In the genomic region with DNA sequence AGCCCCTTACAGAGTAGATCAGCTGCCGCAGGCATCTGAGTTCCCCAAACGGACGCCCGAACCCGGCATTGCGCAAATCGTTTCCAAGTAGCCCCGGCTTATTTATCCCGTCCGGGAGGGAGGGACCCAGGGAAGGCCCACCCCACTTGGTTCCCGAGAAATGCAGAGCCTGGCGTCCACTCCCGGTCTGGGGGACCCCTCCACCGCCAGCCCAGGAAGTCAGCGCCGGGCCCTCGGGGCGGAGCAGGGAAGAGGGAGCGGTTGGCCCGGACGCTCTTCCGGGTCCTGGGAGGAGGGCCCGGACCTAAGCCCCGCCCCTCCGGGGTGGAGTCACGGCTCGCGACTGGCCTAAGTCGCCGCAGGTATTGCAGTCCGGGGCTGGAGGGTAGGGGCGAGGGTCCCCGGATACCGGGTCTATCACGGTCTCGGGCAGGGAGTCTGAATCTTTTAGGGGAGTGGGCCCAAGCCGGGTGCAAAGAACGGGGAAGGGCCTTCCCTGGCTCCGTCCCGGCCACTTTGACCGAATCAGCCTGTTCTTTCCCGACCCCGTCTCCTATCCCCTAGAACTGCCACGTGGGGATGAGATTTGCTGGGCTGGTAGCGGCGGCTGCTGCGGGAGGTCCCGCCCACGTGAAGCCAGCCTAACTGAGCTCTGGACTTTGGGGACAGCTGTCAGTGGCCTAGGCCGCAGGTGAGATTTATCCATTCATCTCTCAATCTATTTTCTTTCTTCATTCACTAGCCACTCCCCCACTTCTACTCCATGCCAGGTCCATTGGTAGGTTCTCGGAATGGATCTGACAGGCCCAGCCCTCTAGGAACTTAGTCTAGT, we compare ENCODE assay signal across 1 cellular context.
TF ChIP-seq lines count a peak whose summit lies in the region.

A gene with protein sequence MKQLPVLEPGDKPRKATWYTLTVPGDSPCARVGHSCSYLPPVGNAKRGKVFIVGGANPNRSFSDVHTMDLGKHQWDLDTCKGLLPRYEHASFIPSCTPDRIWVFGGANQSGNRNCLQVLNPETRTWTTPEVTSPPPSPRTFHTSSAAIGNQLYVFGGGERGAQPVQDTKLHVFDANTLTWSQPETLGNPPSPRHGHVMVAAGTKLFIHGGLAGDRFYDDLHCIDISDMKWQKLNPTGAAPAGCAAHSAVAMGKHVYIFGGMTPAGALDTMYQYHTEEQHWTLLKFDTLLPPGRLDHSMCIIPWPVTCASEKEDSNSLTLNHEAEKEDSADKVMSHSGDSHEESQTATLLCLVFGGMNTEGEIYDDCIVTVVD (plus strand): TSS at position 327 of the 832 bp plus-strand sequence. CDS start 2,472 bp downstream, outside the sequence.

TF ChIP-seq in K562, 482 proteins besides CTCF, POLR2A, EP300 and RAD21 (continued from another document and continues in another):
- TF ChIP-seq YY1 (IDR thresholded peaks at IDR 0.05; ENCODE audit: borderline replicate concordance in 1 of 3, control insufficient read depth in 1 of 3, extremely low read depth in 1 of 3, insufficient read depth in 3 of 3, insufficient read length in 1 of 3, insufficient replicate concordance in 2 of 3, low read depth in 1 of 3, low read length in 2 of 3) (peak in 2 of 3 experiments; percentile 10 to 34), HDAC1 (IDR thresholded peaks at IDR 0.05) (peak in 1 of 2 experiments; percentile 98; a peak in 3 of 4 replicates), HNRNPH1 (optimal IDR thresholded peaks at IDR 0.05; ENCODE audit: low read depth, low read length) (no peak), KAT7 (CRISPR knock-in tag; IDR thresholded peaks at IDR 0.05; ENCODE audit: borderline replicate concordance) (no peak), PML (IDR thresholded peaks at IDR 0.05; ENCODE audit: low read length) (peak; percentile 65; the same call in 1 of the 2 replicates), GABPB1 (CRISPR knock-in tag; IDR thresholded peaks at IDR 0.05) (peak; percentile 67; the same call in 1 of the 2 replicates), ATF1 (CRISPR knock-in tag; IDR thresholded peaks at IDR 0.05) (no peak), ATF1 (tag; IDR thresholded peaks at IDR 0.05) (peak; percentile 49; the same call in 1 of the 2 replicates), HNRNPLL (IDR thresholded peaks at IDR 0.05; ENCODE audit: low read depth, low read length, poor library complexity, severe bottlenecking) (peak; percentile 53), POLR2H (tag; IDR thresholded peaks at IDR 0.05; ENCODE audit: low read depth) (peak; percentile 90), ZNF224 (CRISPR knock-in tag; IDR thresholded peaks at IDR 0.05) (no peak), ZNF589 (CRISPR knock-in tag; IDR thresholded peaks at IDR 0.05; ENCODE audit: low read depth) (no peak), HDGF (IDR thresholded peaks at IDR 0.05) (no peak), RCOR1 (IDR thresholded peaks at IDR 0.05; ENCODE audit: borderline replicate concordance in 1 of 2, low read depth in 2 of 2, low read length in 2 of 2) (0 out of 4 replicates have a peak, but pooled peaks of 1 of the 2 experiments have one; percentile 3), ZBED1 (IDR thresholded peaks at IDR 0.05) (no peak), KLF13 (tag; IDR thresholded peaks at IDR 0.05; ENCODE audit: borderline replicate concordance, low read depth) (0 out of 2 replicates have a peak, but pooled peaks have one; percentile 24), ZNF436 (CRISPR knock-in tag; IDR thresholded peaks at IDR 0.05) (no peak), ASH1L (IDR thresholded peaks at IDR 0.05; ENCODE audit: borderline replicate concordance, low read depth, partially characterized antibody) (no peak), NONO (IDR thresholded peaks at IDR 0.05; ENCODE audit: low read depth in 2 of 2, low read length in 1 of 2) (0 out of 4 replicates have a peak, but pooled peaks of 1 of the 2 experiments have one; percentile 5), RBBP5 (IDR thresholded peaks at IDR 0.05; ENCODE audit: borderline replicate concordance, insufficient read depth, low read length, poor library complexity, severe bottlenecking) (peak; percentile 77), NFIC (IDR thresholded peaks at IDR 0.05) (0 out of 2 replicates have a peak, but pooled peaks have one; percentile 10), SAP30 (IDR thresholded peaks at IDR 0.05; ENCODE audit: borderline replicate concordance, insufficient read depth, low read depth, low read length, poor library complexity, severe bottlenecking) (peak; percentile 92), CBX3 (IDR thresholded peaks at IDR 0.05; ENCODE audit: borderline replicate concordance in 1 of 2, low read length in 2 of 2) (no peak; a peak in 1 of 3 replicates), SMARCE1 (IDR thresholded peaks at IDR 0.05) (no peak), NFYB (IDR thresholded peaks at IDR 0.05; ENCODE audit: extremely low read depth, insufficient read length) (no peak), ZNF57 (CRISPR knock-in tag; IDR thresholded peaks at IDR 0.05) (no peak), SOX6 (IDR thresholded peaks at IDR 0.05) (0 out of 2 replicates have a peak, but pooled peaks have one; percentile 23), MBD2 (IDR thresholded peaks at IDR 0.05; ENCODE audit: borderline replicate concordance, low read depth) (no peak; the same call in 1 of the 2 replicates), ESRRA (IDR thresholded peaks at IDR 0.05; ENCODE audit: borderline replicate concordance, low read depth) (no peak), TRIM24 (IDR thresholded peaks at IDR 0.05) (no peak), ZNF274 (IDR thresholded peaks at IDR 0.05; ENCODE audit: borderline replicate concordance, low read depth, low read length) (no peak), ZNF79 (CRISPR knock-in tag; IDR thresholded peaks at IDR 0.05; ENCODE audit: low read depth) (no peak), STAG1 (CRISPR knock-in tag; IDR thresholded peaks at IDR 0.05; ENCODE audit: borderline replicate concordance) (no peak), RBM15 (IDR thresholded peaks at IDR 0.05; ENCODE audit: insufficient read depth, low read length) (no peak)
- TF ChIP-seq, protein P1, sequence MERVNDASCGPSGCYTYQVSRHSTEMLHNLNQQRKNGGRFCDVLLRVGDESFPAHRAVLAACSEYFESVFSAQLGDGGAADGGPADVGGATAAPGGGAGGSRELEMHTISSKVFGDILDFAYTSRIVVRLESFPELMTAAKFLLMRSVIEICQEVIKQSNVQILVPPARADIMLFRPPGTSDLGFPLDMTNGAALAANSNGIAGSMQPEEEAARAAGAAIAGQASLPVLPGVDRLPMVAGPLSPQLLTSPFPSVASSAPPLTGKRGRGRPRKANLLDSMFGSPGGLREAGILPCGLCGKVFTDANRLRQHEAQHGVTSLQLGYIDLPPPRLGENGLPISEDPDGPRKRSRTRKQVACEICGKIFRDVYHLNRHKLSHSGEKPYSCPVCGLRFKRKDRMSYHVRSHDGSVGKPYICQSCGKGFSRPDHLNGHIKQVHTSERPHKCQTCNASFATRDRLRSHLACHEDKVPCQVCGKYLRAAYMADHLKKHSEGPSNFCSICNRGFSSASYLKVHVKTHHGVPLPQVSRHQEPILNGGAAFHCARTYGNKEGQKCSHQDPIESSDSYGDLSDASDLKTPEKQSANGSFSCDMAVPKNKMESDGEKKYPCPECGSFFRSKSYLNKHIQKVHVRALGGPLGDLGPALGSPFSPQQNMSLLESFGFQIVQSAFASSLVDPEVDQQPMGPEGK (CRISPR knock-in tag; IDR thresholded peaks at IDR 0.05; ENCODE audit: borderline replicate concordance) = no peak
- TF ChIP-seq, protein P2, sequence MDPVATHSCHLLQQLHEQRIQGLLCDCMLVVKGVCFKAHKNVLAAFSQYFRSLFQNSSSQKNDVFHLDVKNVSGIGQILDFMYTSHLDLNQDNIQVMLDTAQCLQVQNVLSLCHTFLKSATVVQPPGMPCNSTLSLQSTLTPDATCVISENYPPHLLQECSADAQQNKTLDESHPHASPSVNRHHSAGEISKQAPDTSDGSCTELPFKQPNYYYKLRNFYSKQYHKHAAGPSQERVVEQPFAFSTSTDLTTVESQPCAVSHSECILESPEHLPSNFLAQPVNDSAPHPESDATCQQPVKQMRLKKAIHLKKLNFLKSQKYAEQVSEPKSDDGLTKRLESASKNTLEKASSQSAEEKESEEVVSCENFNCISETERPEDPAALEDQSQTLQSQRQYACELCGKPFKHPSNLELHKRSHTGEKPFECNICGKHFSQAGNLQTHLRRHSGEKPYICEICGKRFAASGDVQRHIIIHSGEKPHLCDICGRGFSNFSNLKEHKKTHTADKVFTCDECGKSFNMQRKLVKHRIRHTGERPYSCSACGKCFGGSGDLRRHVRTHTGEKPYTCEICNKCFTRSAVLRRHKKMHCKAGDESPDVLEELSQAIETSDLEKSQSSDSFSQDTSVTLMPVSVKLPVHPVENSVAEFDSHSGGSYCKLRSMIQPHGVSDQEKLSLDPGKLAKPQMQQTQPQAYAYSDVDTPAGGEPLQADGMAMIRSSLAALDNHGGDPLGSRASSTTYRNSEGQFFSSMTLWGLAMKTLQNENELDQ (CRISPR knock-in tag; IDR thresholded peaks at IDR 0.05; ENCODE audit: borderline replicate concordance) = no peak
- TF ChIP-seq, protein P3, sequence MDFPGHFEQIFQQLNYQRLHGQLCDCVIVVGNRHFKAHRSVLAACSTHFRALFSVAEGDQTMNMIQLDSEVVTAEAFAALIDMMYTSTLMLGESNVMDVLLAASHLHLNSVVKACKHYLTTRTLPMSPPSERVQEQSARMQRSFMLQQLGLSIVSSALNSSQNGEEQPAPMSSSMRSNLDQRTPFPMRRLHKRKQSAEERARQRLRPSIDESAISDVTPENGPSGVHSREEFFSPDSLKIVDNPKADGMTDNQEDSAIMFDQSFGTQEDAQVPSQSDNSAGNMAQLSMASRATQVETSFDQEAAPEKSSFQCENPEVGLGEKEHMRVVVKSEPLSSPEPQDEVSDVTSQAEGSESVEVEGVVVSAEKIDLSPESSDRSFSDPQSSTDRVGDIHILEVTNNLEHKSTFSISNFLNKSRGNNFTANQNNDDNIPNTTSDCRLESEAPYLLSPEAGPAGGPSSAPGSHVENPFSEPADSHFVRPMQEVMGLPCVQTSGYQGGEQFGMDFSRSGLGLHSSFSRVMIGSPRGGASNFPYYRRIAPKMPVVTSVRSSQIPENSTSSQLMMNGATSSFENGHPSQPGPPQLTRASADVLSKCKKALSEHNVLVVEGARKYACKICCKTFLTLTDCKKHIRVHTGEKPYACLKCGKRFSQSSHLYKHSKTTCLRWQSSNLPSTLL (IDR thresholded peaks at IDR 0.05) = no peak
- TF ChIP-seq, protein P4, sequence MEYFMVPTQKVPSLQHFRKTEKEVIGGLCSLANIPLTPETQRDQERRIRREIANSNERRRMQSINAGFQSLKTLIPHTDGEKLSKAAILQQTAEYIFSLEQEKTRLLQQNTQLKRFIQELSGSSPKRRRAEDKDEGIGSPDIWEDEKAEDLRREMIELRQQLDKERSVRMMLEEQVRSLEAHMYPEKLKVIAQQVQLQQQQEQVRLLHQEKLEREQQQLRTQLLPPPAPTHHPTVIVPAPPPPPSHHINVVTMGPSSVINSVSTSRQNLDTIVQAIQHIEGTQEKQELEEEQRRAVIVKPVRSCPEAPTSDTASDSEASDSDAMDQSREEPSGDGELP (CRISPR knock-in tag; IDR thresholded peaks at IDR 0.05; ENCODE audit: borderline replicate concordance) = peak; percentile 76
- TF ChIP-seq, protein P5, sequence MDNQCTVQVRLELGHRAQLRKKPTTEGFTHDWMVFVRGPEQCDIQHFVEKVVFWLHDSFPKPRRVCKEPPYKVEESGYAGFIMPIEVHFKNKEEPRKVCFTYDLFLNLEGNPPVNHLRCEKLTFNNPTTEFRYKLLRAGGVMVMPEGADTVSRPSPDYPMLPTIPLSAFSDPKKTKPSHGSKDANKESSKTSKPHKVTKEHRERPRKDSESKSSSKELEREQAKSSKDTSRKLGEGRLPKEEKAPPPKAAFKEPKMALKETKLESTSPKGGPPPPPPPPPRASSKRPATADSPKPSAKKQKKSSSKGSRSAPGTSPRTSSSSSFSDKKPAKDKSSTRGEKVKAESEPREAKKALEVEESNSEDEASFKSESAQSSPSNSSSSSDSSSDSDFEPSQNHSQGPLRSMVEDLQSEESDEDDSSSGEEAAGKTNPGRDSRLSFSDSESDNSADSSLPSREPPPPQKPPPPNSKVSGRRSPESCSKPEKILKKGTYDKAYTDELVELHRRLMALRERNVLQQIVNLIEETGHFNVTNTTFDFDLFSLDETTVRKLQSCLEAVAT (IDR thresholded peaks at IDR 0.05) = no peak
- TF ChIP-seq, protein P6, sequence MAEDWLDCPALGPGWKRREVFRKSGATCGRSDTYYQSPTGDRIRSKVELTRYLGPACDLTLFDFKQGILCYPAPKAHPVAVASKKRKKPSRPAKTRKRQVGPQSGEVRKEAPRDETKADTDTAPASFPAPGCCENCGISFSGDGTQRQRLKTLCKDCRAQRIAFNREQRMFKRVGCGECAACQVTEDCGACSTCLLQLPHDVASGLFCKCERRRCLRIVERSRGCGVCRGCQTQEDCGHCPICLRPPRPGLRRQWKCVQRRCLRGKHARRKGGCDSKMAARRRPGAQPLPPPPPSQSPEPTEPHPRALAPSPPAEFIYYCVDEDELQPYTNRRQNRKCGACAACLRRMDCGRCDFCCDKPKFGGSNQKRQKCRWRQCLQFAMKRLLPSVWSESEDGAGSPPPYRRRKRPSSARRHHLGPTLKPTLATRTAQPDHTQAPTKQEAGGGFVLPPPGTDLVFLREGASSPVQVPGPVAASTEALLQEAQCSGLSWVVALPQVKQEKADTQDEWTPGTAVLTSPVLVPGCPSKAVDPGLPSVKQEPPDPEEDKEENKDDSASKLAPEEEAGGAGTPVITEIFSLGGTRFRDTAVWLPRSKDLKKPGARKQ (CRISPR knock-in tag; IDR thresholded peaks at IDR 0.05) = no peak
- TF ChIP-seq, protein P7, sequence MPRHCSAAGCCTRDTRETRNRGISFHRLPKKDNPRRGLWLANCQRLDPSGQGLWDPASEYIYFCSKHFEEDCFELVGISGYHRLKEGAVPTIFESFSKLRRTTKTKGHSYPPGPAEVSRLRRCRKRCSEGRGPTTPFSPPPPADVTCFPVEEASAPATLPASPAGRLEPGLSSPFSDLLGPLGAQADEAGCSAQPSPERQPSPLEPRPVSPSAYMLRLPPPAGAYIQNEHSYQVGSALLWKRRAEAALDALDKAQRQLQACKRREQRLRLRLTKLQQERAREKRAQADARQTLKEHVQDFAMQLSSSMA (CRISPR knock-in tag; IDR thresholded peaks at IDR 0.05) = no peak
- TF ChIP-seq, protein P8, sequence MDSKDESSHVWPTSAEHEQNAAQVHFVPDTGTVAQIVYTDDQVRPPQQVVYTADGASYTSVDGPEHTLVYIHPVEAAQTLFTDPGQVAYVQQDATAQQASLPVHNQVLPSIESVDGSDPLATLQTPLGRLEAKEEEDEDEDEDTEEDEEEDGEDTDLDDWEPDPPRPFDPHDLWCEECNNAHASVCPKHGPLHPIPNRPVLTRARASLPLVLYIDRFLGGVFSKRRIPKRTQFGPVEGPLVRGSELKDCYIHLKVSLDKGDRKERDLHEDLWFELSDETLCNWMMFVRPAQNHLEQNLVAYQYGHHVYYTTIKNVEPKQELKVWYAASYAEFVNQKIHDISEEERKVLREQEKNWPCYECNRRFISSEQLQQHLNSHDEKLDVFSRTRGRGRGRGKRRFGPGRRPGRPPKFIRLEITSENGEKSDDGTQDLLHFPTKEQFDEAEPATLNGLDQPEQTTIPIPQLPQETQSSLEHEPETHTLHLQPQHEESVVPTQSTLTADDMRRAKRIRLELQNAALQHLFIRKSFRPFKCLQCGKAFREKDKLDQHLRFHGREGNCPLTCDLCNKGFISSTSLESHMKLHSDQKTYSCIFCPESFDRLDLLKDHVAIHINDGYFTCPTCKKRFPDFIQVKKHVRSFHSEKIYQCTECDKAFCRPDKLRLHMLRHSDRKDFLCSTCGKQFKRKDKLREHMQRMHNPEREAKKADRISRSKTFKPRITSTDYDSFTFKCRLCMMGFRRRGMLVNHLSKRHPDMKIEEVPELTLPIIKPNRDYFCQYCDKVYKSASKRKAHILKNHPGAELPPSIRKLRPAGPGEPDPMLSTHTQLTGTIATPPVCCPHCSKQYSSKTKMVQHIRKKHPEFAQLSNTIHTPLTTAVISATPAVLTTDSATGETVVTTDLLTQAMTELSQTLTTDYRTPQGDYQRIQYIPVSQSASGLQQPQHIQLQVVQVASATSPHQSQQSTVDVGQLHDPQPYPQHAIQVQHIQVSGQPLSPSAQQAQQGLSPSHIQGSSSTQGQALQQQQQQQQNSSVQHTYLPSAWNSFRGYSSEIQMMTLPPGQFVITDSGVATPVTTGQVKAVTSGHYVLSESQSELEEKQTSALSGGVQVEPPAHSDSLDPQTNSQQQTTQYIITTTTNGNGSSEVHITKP (IDR thresholded peaks at IDR 0.05; ENCODE audit: partially characterized antibody) = peak; percentile 89
